Comparison of ENCODE assay signal across 10 cellular contexts in genomic region chr11:85827768-85828639, GRCh38. TPM values are rescaled to one million over a fixed set of nuclear protein-coding genes. Genes with fewer than 3 reads are reported as not detected.
DNase-seq lines count a peak whose midpoint lies in the region; ATAC-seq, FAIRE-seq and TF ChIP-seq lines count a peak whose summit lies in the region.
"Had no signal": no experiment of that assay in that cellular context is flagged by ENCODE, and none has a peak within 500 bp of the region (broad histone marks: within the 10 kb centered on the region; RNA-seq: fewer than 3 reads in every experiment).

No MANE protein-coding gene starts in this region.

- H3K27ac ChIP-seq in stomach, result peak overlapping the region in 4 of 5 donors; percentile 27 to 65 (median 46)
- H3K27ac ChIP-seq: BLaER1 treated with 17β-estradiol and CSF1 and Interleukin-3, amounts not matched to agents 10 nM and 100 nM; right atrium auricular region had no signal

- no peak for TF ChIP-seq POLR2A in stomach (IDR thresholded peaks at IDR 0.05)

- WGBS in stomach, 5 donors, result 12 to 27% (median 16%) methylated on average over 2 of the region's 2 CpGs

- no peaks in the 10 kb centered on the region for H3K27me3 ChIP-seq in stomach
- H3K27me3 ChIP-seq: BLaER1 treated with 17β-estradiol and CSF1 and Interleukin-3, amounts not matched to agents 10 nM and 100 nM; right atrium auricular region had no signal

- peak; percentile 68 for DNase-seq in SIG-M5 treated with dmso at 0.1 percent for 504 hours (lab: John Stamatoyannopoulos, UW; ENCODE audit: unreplicated experiment)
- no peak for DNase-seq in SIG-M5 (lab: John Stamatoyannopoulos, UW)
- peak; percentile 28 for DNase-seq in T-helper 22 cell (ENCODE audit: low read depth)
- DNase-seq in fibroblast of the aortic adventitia (ENCODE audit: low read depth), result peak; percentile 90
- DNase-seq in stomach, result no peak
- no peak for DNase-seq in HEK293T (ENCODE audit: extremely low spot score)
- DNase-seq in frontal cortex (ENCODE audit: low spot score in 2 of 2), result no peak

- no peak for TF ChIP-seq EP300 in stomach (IDR thresholded peaks at IDR 0.05)

- no peak for FAIRE-seq in frontal cortex (lab: Jason Lieb, UNC)

- no peak for ATAC-seq in HG03025 (IDR thresholded peaks at IDR 0.05; ENCODE audit: low FRiP score, unreplicated experiment)

- intact Hi-C loops in stomach (cut with DNase I; ENCODE audit: low total_unique reads), result no loop called here

- TF ChIP-seq CTCF in fibroblast of the aortic adventitia (IDR thresholded peaks at IDR 0.05; ENCODE audit: insufficient read depth, low read length) (no peak), stomach (IDR thresholded peaks at IDR 0.05) (no peak)

- H3K4me3 ChIP-seq in fibroblast of the aortic adventitia (ENCODE audit: low read depth, low read length), result no peak overlapping the region
- H3K4me3 ChIP-seq in stomach, result no peak overlapping the region
- H3K4me3 ChIP-seq: BLaER1 treated with 17β-estradiol and CSF1 and Interleukin-3, amounts not matched to agents 10 nM and 100 nM; right atrium auricular region had no signal

- CTCF ChIA-PET in HEK293T (lab: Yijun Ruan, JAX), result interaction anchor here (0.6 kb wide), 1 partner anchor 744 kb away, joined by 3 read pairs; no protein-coding TSS in a partner anchor

- POLR2A ChIA-PET in HEK293T (lab: Yijun Ruan, JAX), result no interaction called here

- no peaks in the 10 kb centered on the region for H3K36me3 ChIP-seq in stomach
- H3K36me3 ChIP-seq: BLaER1 treated with 17β-estradiol and CSF1 and Interleukin-3, amounts not matched to agents 10 nM and 100 nM; right atrium auricular region had no signal

- H3K9me3 ChIP-seq in stomach, result no peaks in the 10 kb centered on the region
- H3K9me3 ChIP-seq: BLaER1 treated with 17β-estradiol and CSF1 and Interleukin-3, amounts not matched to agents 10 nM and 100 nM; right atrium auricular region had no signal

- peaks cover 22 to 56% (median 29%) of the 10 kb centered on the region in 4 donors for H3K4me1 ChIP-seq in stomach

TF ChIP-seq in HEK293T, 16 proteins besides CTCF, POLR2A, EP300 and RAD21:
- no peak for TF ChIP-seq LEF1 (IDR thresholded peaks at IDR 0.05; ENCODE audit: borderline replicate concordance)

RNA-seq across cellular contexts. Expression of gene SYTL2, which starts 17.1 kb away (rescaled TPM):
- total RNA-seq in fibroblast of the aortic adventitia (ENCODE audit: low replicate concordance) (5.2 and 52.4 TPM in 2 replicates), stomach (100 to 1,000 TPM; 151 to 391 (median 255) TPM), frontal cortex (4.9 TPM)
- polyA plus RNA-seq in stomach, result 10 to 100 TPM in 2 of 3 donors, 1 to 10 TPM in 1; 5.4 to 86.1 (median 11.4) TPM

RNA-seq across cellular contexts. Expression of gene CCDC83, which starts 27.2 kb away (rescaled TPM):
- total RNA-seq in fibroblast of the aortic adventitia (ENCODE audit: low replicate concordance) (not detected in 2 replicates), stomach (1 to 10 TPM in 1 of 5 donors, under 1 TPM in 1, not detected in 3; 0.45 to 2.6 TPM), frontal cortex (not detected)
- polyA plus RNA-seq in stomach, result not detected
- total RNA-seq: right atrium auricular region had no signal

Comparison
In these comparisons a context has a peak if more than half of its experiments do, and no peak if none do; other contexts are left out.
1. DNase-seq: peak in SIG-M5 treated with dmso at 0.1 percent for 504 hours (single experiment), T-helper 22 cell (single experiment) and fibroblast of the aortic adventitia (single experiment); none in SIG-M5 (single experiment), stomach (single experiment), HEK293T (single experiment) and frontal cortex (0 of 2).